12 cellular contexts compared by ENCODE assay signal in genomic region chr7:35831208-35831607, GRCh38. TPM values are rescaled to one million over a fixed set of nuclear protein-coding genes. Genes with fewer than 3 reads are reported as not detected.
DNase-seq lines count a peak whose midpoint lies in the region; ATAC-seq, FAIRE-seq and TF ChIP-seq lines count a peak whose summit lies in the region.
"Had no signal": no experiment of that assay in that cellular context is flagged by ENCODE, and none has a peak within 500 bp of the region (broad histone marks: within the 10 kb centered on the region; RNA-seq: fewer than 3 reads in every experiment).

No MANE protein-coding gene starts in this region.

- 0 out of 2 replicates have a peak overlapping the region, but pooled peaks have one; percentile 6 for H3K27ac ChIP-seq in Panc1 (ENCODE audit: low read length)
- no peak overlapping the region for H3K27ac ChIP-seq in small intestine (ENCODE audit: low read depth in 1 of 2, low read length in 1 of 2)
- H3K27ac ChIP-seq: Peyer's patch had no signal

- in situ Hi-C loops in Panc1 (cut with HindIII; ENCODE audit: low pct_unique_long_range_greater_than_20kb, low sequenced_read_pairs) (no loop called here), G401 (cut with HindIII; ENCODE audit: low sequenced_read_pairs) (no loop called here)

- peaks cover 26% of the 10 kb centered on the region for H3K36me3 ChIP-seq in Panc1 (ENCODE audit: control insufficient read depth, insufficient read depth, low read length)
- H3K36me3 ChIP-seq in BE2C, result peaks cover 14% of the 10 kb centered on the region
- H3K36me3 ChIP-seq in small intestine (ENCODE audit: control insufficient read depth in 2 of 2, insufficient read depth in 2 of 2, low read length in 2 of 2), result no peaks in the 10 kb centered on the region

- no TSS peak for BruUV-seq in Panc1 (replicated peaks; lab: Mats Ljungman, UMichigan)

- H3K9me3 ChIP-seq in Panc1 (ENCODE audit: control insufficient read depth, insufficient read depth, low read depth, low read length), result no peaks in the 10 kb centered on the region
- H3K9me3 ChIP-seq in BE2C, result no peaks in the 10 kb centered on the region
- H3K9me3 ChIP-seq in small intestine (ENCODE audit: control insufficient read depth, low read depth), result no peaks in the 10 kb centered on the region
- H3K9me3 ChIP-seq: Peyer's patch had no signal

- CTCF ChIA-PET in Panc1 (lab: Charles Lee), result interaction anchor here (0.6 to 0.7 kb wide), 2 partner anchors 30 to 201 kb away, joined by 3 to 7 read pairs; partner anchors contain the start of gene SEPTIN7

- POLR2A ChIA-PET in Panc1 (lab: Charles Lee), result no interaction called here

- DNase-seq in DMS114 treated with DMSO at 0.1 percent for 48 hours (lab: John Stamatoyannopoulos, UW; ENCODE audit: unreplicated experiment) (peak; percentile 35), Panc1 (ENCODE audit: low read depth, low spot score) (no peak), fibroblast of gingiva (ENCODE audit: low read depth) (peak; percentile 11), non-pigmented ciliary epithelial cell (ENCODE audit: low read depth) (peak; percentile 8), G401 (ENCODE audit: low spot score) (no peak), NCI-H748 (lab: John Stamatoyannopoulos, UW; ENCODE audit: unreplicated experiment) (no peak), BE2C (no peak), small intestine (no peak)
- DNase-seq: activated CD8-positive, alpha-beta memory T cell treated with anti-CD3 and anti-CD28 coated beads, Interleukin-2, amount 50 U/mL, for 4 hours; COR-L47; NCI-H2227 treated with DMSO at 0.1 percent for 48 hours; Peyer's patch had no signal

- no peak for FAIRE-seq in small intestine (lab: Jason Lieb, UNC)

- H3K27me3 ChIP-seq in Panc1 (ENCODE audit: control insufficient read depth, insufficient read depth, low read length), result no peaks in the 10 kb centered on the region
- no peaks in the 10 kb centered on the region for H3K27me3 ChIP-seq in BE2C
- H3K27me3 ChIP-seq in small intestine (ENCODE audit: control insufficient read depth in 2 of 2, insufficient read depth in 2 of 2, low read length in 2 of 2), result no peaks in the 10 kb centered on the region
- H3K27me3 ChIP-seq: Peyer's patch had no signal

- peaks cover 8% of the 10 kb centered on the region; the same call in 1 of the 2 replicates for H3K4me1 ChIP-seq in Panc1 (ENCODE audit: control insufficient read depth, insufficient read depth, low read length)
- no peaks in the 10 kb centered on the region; the same call in 1 of the 2 replicates for H3K4me1 ChIP-seq in BE2C
- no peaks in the 10 kb centered on the region for H3K4me1 ChIP-seq in small intestine (ENCODE audit: control insufficient read depth in 2 of 2, insufficient read depth in 1 of 2, low read depth in 1 of 2, low read length in 1 of 2)

- H3K4me3 ChIP-seq in Panc1 (ENCODE audit: low read depth in 2 of 2, low read length in 2 of 2), result no peak overlapping the region
- H3K4me3 ChIP-seq in BE2C (ENCODE audit: low read depth, low read length), result no peak overlapping the region
- no peak overlapping the region for H3K4me3 ChIP-seq in small intestine (ENCODE audit: low read depth in 1 of 2, low read length in 2 of 2)
- H3K4me3 ChIP-seq: Peyer's patch had no signal

- no peak for ATAC-seq in Panc1

- intact Hi-C loops in Panc1 (cut with micrococcal nuclease; ENCODE audit: unreplicated experiment), result no loop called here

- TF ChIP-seq CTCF in Panc1 (IDR thresholded peaks at IDR 0.05) (no peak), BE2C (IDR thresholded peaks at IDR 0.05; ENCODE audit: low read depth, low read length) (no peak)

RNA-seq across cellular contexts. Expression of gene SEPTIN7, which starts 30.4 kb away (rescaled TPM):
- 292 TPM for total RNA-seq in Panc1 (2021; ENCODE audit: unreplicated experiment)
- polyA plus RNA-seq in Panc1 (2012; ENCODE audit: insufficient read length), result 201 TPM
- 149 and 244 TPM in 2 replicates for total RNA-seq in G401 (2014; rRNA removed; shearing (Covaris generic))
- polyA plus RNA-seq in BE2C (2012; ENCODE audit: insufficient read depth, insufficient read length, low read depth), result 241 TPM
- polyA plus RNA-seq in small intestine, result 100 to 1,000 TPM in 1 of 3 donors, 10 to 100 TPM in 2; 80.1 to 104 (median 91.9) TPM

Comparison
In these comparisons a context has a peak if more than half of its experiments do, and no peak if none do; other contexts are left out.
1. DNase-seq: peak in DMS114 treated with DMSO at 0.1 percent for 48 hours (single experiment), fibroblast of gingiva (single experiment) and non-pigmented ciliary epithelial cell (single experiment); none in Panc1 (single experiment), G401 (single experiment), NCI-H748 (single experiment), BE2C (single experiment) and small intestine (single experiment).